Comparison of ENCODE assay signal across 8 cellular contexts in genomic region chr18:21704603-21705364, GRCh38. TPM values are rescaled to one million over a fixed set of nuclear protein-coding genes. Genes with fewer than 3 reads are reported as not detected.
DNase-seq lines count a peak whose midpoint lies in the region; ATAC-seq lines count a peak whose summit lies in the region.

Gene ABHD3, minus strand, starts transcription at chr18:21704774. Its CDS starts 109 bp downstream, at chr18:21704665.

- DNase-seq in COLO829 (ENCODE audit: low spot score) (peak; percentile 68), HS-27A (ENCODE audit: low read depth) (peak; percentile 53), NOMO-1 (lab: John Stamatoyannopoulos, UW; ENCODE audit: unreplicated experiment in 2 of 2) (peak; percentile 89 to 95), mesenteric fat pad (ENCODE audit: low spot score) (peak; percentile 97)
- peak; percentile 82 to 83 for DNase-seq in activated CD8-positive, alpha-beta memory T cell treated with anti-CD3 and anti-CD28 coated beads for 4 hours (ENCODE audit: low read depth in 2 of 2)
- peak; percentile 88 to 91 (median 90) for DNase-seq in effector memory CD8-positive, alpha-beta T cell
- peak; percentile 73 for DNase-seq in stimulated activated CD8-positive, alpha-beta memory T cell treated with anti-CD3 and anti-CD28 coated beads, Interleukin-15, amount 100 ng/mL, for 24 hours (ENCODE audit: low read depth)

- no peaks in the 10 kb centered on the region for H3K27me3 Mint-ChIP-seq in effector memory CD8-positive, alpha-beta T cell

- H3K4me3 Mint-ChIP-seq in effector memory CD8-positive, alpha-beta T cell: peak within 1 kb of the TSS; percentile 92 to 93

- H3K36me3 Mint-ChIP-seq in effector memory CD8-positive, alpha-beta T cell (ENCODE audit: insufficient read depth): peaks cover 25% of the 10 kb centered on the region

- H3K27ac Mint-ChIP-seq in effector memory CD8-positive, alpha-beta T cell: peak within 1 kb of the TSS; percentile 90 to 93

- ATAC-seq in GM19467 (IDR thresholded peaks at IDR 0.05; ENCODE audit: unreplicated experiment): peak; percentile 93
- ATAC-seq in effector memory CD8-positive, alpha-beta T cell (replicated peaks): peak; percentile 91

- peaks cover 12 to 16% of the 10 kb centered on the region in 2 donors for H3K4me1 Mint-ChIP-seq in effector memory CD8-positive, alpha-beta T cell (ENCODE audit: low read depth in 2 of 2)

- H3K9me3 Mint-ChIP-seq in effector memory CD8-positive, alpha-beta T cell: no peaks in the 10 kb centered on the region

RNA-seq across cellular contexts. Expression of gene ABHD3, which starts in this region (rescaled TPM):
- 23.9 TPM for total RNA-seq in mesenteric fat pad

Comparison
In these comparisons a context has a peak if more than half of its experiments do, and no peak if none do; other contexts are left out.
1. Peak in every context shown above with its lines: DNase-seq and ATAC-seq.